16 cellular contexts compared by ENCODE assay signal in the genomic region with DNA sequence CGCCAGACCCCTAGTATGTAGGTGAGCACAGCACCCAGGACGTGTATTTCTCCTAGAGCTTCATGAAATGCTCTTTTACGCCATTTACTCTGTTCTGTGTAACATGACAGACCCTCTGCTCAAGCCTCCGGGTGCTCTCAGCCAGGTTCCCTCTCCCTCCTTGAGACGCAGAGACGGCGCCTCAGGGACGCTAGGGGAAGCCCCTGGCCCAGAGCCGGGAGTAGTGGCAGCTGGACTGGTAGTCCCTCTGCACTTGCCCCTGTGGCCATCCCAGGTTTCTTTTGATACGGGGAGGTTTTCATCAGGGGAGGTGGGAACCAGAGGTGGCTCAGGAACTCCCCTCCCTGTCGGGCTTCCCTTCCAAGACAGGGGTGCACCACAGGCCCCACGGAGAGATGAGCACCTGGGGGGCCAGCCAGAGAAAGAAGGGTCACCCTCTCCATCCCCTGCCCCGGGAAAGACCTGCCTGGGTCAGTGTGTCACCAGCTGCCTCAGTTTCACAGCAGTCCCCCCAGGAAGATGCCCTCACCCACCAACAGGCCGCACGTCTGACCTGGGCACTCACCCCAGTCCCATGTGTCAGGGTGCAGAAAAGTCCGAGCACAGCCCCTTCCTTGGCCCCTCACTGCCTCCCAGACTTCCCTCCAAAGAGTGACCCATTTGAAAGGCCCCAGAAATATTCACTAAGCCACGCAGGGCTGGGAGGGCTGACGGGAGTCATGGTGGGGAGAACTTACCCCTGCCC. TPM values are rescaled to one million over a fixed set of nuclear protein-coding genes. Genes with fewer than 3 reads are reported as not detected.
DNase-seq lines count a peak whose midpoint lies in the region; ATAC-seq and TF ChIP-seq lines count a peak whose summit lies in the region.
"Had no signal": no experiment of that assay in that cellular context is flagged by ENCODE, and none has a peak within 500 bp of the region (broad histone marks: within the 10 kb centered on the region; RNA-seq: fewer than 3 reads in every experiment).

No MANE protein-coding gene starts in this region.

- H3K27me3 ChIP-seq in endodermal cell (ENCODE audit: control insufficient read depth, insufficient read depth, low read length, poor library complexity, severe bottlenecking) (no peaks in the 10 kb centered on the region), lower lobe of right lung (ENCODE audit: low read depth) (no peaks in the 10 kb centered on the region), trophoblast cell (ENCODE audit: insufficient read depth, low read length) (no peaks in the 10 kb centered on the region), A673 (replicated peaks; ENCODE audit: insufficient read depth, low read depth, low read length, poor library complexity) (no peaks in the 10 kb centered on the region)
- H3K27me3 ChIP-seq: BE2C had no signal

- H3K4me1 ChIP-seq in endodermal cell (ENCODE audit: control insufficient read depth, insufficient read depth, low read length) (no peaks in the 10 kb centered on the region), lower lobe of right lung (no peaks in the 10 kb centered on the region), trophoblast cell (ENCODE audit: control insufficient read depth in 1 of 2, insufficient read depth in 2 of 2, low read length in 2 of 2) (peaks cover 6 to 8% of the 10 kb centered on the region in 2 experiments), A673 (ENCODE audit: insufficient read depth, low read length, poor library complexity, severe bottlenecking) (no peaks in the 10 kb centered on the region)
- H3K4me1 ChIP-seq: BE2C, Caco-2, HAP-1 had no signal

- H3K4me3 ChIP-seq in endodermal cell (ENCODE audit: low read length) (no peak overlapping the region), lower lobe of right lung (no peak overlapping the region), trophoblast cell (ENCODE audit: low read depth, low read length) (no peak overlapping the region), A673 (ENCODE audit: low read depth, low read length, poor library complexity, severe bottlenecking) (no peak overlapping the region)
- H3K4me3 ChIP-seq: GM23248, HAP-1 had no signal

- peak overlapping the region; percentile 34 for H4K8ac ChIP-seq in trophoblast cell (ENCODE audit: low read depth, low read length)

- H2BK5ac ChIP-seq in trophoblast cell (ENCODE audit: low read depth, low read length, poor library complexity): no peak overlapping the region

- no peak overlapping the region for H3K4ac ChIP-seq in trophoblast cell (ENCODE audit: low read depth, low read length)

- no peak overlapping the region for H3K18ac ChIP-seq in trophoblast cell (ENCODE audit: low read length)

- no peak overlapping the region for H3K23ac ChIP-seq in trophoblast cell (ENCODE audit: low read length)

- H3K9me3 ChIP-seq in endodermal cell (ENCODE audit: control insufficient read depth, low read length) (no peaks in the 10 kb centered on the region), lower lobe of right lung (no peaks in the 10 kb centered on the region), trophoblast cell (ENCODE audit: insufficient read depth, low read depth, low read length) (peaks cover 3% of the 10 kb centered on the region), A673 (ENCODE audit: low read depth, low read length, poor library complexity, severe bottlenecking) (no peaks in the 10 kb centered on the region)
- H3K9me3 ChIP-seq: BE2C, Caco-2, HAP-1 had no signal

- no peak overlapping the region for H4K91ac ChIP-seq in trophoblast cell (ENCODE audit: low read depth, low read length)

- H3K27ac ChIP-seq in endodermal cell (ENCODE audit: low read depth, low read length) (no peak overlapping the region), lower lobe of right lung (no peak overlapping the region), trophoblast cell (ENCODE audit: low read depth, low read length) (no peak overlapping the region), A673 (ENCODE audit: low read depth, low read length, poor library complexity, severe bottlenecking) (no peak overlapping the region)
- H3K27ac ChIP-seq: GM23248 had no signal

- peak overlapping the region; percentile 68 for H2BK12ac ChIP-seq in trophoblast cell (ENCODE audit: low read length)

- no peaks in the 10 kb centered on the region for H3K36me3 ChIP-seq in endodermal cell (ENCODE audit: control insufficient read depth, insufficient read depth, low read length)
- no peaks in the 10 kb centered on the region for H3K36me3 ChIP-seq in lower lobe of right lung
- H3K36me3 ChIP-seq in trophoblast cell (ENCODE audit: control insufficient read depth in 1 of 2, insufficient read depth in 2 of 2, low read length in 2 of 2): no peaks in the 10 kb centered on the region
- no peaks in the 10 kb centered on the region for H3K36me3 ChIP-seq in A673 (ENCODE audit: insufficient read depth, low read length, poor library complexity, severe bottlenecking)
- H3K36me3 ChIP-seq: BE2C, HAP-1 had no signal

- no peak overlapping the region for H3K4me2 ChIP-seq in trophoblast cell (ENCODE audit: low read length)

- H3K27ac Mint-ChIP-seq in endodermal cell: no peak overlapping the region
- H3K27ac Mint-ChIP-seq in stimulated activated effector memory CD8-positive, alpha-beta T cell treated with anti-CD3 and anti-CD28 coated beads, Interleukin-12 subunit alpha, Interleukin-12 subunit beta, amount 100 ng/mL, for 72 hours: no peak overlapping the region
- H3K27ac Mint-ChIP-seq: CD4-positive, CD25-positive, alpha-beta regulatory T cell had no signal

- no peak for TF ChIP-seq CTCF in endodermal cell (conservative IDR thresholded peaks at IDR 0.05)
- TF ChIP-seq CTCF in lower lobe of right lung (IDR thresholded peaks at IDR 0.05): no peak
- no peak for TF ChIP-seq CTCF in A673 (conservative IDR thresholded peaks at IDR 0.05; ENCODE audit: low read depth, low read length)

- H3K4me3 Mint-ChIP-seq in endodermal cell: no peak overlapping the region
- no peak overlapping the region for H3K4me3 Mint-ChIP-seq in stimulated activated effector memory CD8-positive, alpha-beta T cell treated with anti-CD3 and anti-CD28 coated beads, Interleukin-12 subunit alpha, Interleukin-12 subunit beta, amount 100 ng/mL, for 72 hours
- H3K4me3 Mint-ChIP-seq: CD4-positive, CD25-positive, alpha-beta regulatory T cell; IgD-negative memory B cell had no signal

- no peaks in the 10 kb centered on the region for H3K9me3 Mint-ChIP-seq in endodermal cell
- no peaks in the 10 kb centered on the region for H3K9me3 Mint-ChIP-seq in stimulated activated effector memory CD8-positive, alpha-beta T cell treated with anti-CD3 and anti-CD28 coated beads, Interleukin-12 subunit alpha, Interleukin-12 subunit beta, amount 100 ng/mL, for 72 hours
- H3K9me3 Mint-ChIP-seq: IgD-negative memory B cell had no signal

- intact Hi-C loops in lower lobe of right lung (cut with DNase I): no loop called here
- intact Hi-C loops in A673 (cut with micrococcal nuclease; ENCODE audit: unreplicated experiment): no loop called here

- H3K79me2 ChIP-seq in trophoblast cell (ENCODE audit: control insufficient read depth, insufficient read depth, low read length, poor library complexity): no peaks in the 10 kb centered on the region

- H2BK120ac ChIP-seq in trophoblast cell (ENCODE audit: insufficient read depth, low read length, poor library complexity): no peak overlapping the region

- ATAC-seq in lower lobe of right lung (no peak), GM18517 (IDR thresholded peaks at IDR 0.05; ENCODE audit: unreplicated experiment) (no peak)
- peak; percentile 8 for ATAC-seq in stimulated activated effector memory CD8-positive, alpha-beta T cell treated with anti-CD3 and anti-CD28 coated beads, Interleukin-12 subunit alpha, Interleukin-12 subunit beta, amount 100 ng/mL, for 72 hours
- ATAC-seq: HepG2 had no signal

- no peak overlapping the region for H2AFZ ChIP-seq in trophoblast cell (ENCODE audit: insufficient read depth, low read length, poor library complexity)
- H2AFZ ChIP-seq: GM23248 had no signal

- POLR2A ChIA-PET in A673 (lab: Charles Lee; ENCODE audit: low non-redundant PET): no interaction called here
- POLR2A ChIA-PET in HEK293T (lab: Yijun Ruan, JAX): no interaction called here

- peaks cover 3% of the 10 kb centered on the region for H3K27me3 Mint-ChIP-seq in endodermal cell (ENCODE audit: insufficient read depth)

- no peak overlapping the region for H3K9ac ChIP-seq in endodermal cell (ENCODE audit: extremely low read depth, low read length, poor library complexity, severe bottlenecking)
- no peak overlapping the region for H3K9ac ChIP-seq in trophoblast cell (ENCODE audit: low read length)
- H3K9ac ChIP-seq: GM23248 had no signal

- 95 to 98% methylated on average over 7 to 18 of the region's 18 CpGs for WGBS in endodermal cell (ENCODE audit: insufficient coverage in 1 of 2, insufficient read length in 1 of 2), 2 experiments
- WGBS in trophoblast cell (ENCODE audit: extremely low coverage, insufficient coverage, insufficient read length): no CpG with 5 or more reads among the region's 18 CpGs

- no peaks in the 10 kb centered on the region for H3K36me3 Mint-ChIP-seq in endodermal cell (ENCODE audit: low read depth)
- no peaks in the 10 kb centered on the region for H3K36me3 Mint-ChIP-seq in stimulated activated effector memory CD8-positive, alpha-beta T cell treated with anti-CD3 and anti-CD28 coated beads, Interleukin-12 subunit alpha, Interleukin-12 subunit beta, amount 100 ng/mL, for 72 hours
- H3K36me3 Mint-ChIP-seq: CD4-positive, CD25-positive, alpha-beta regulatory T cell; IgD-negative memory B cell had no signal

- BruUV-seq in A673 (replicated peaks; lab: Mats Ljungman, UMichigan): no TSS peak

- peak; percentile 20 for DNase-seq in endodermal cell
- peak; percentile 25 for DNase-seq in lower lobe of right lung
- no peak for DNase-seq in trophoblast cell
- no peak for DNase-seq in stimulated activated effector memory CD8-positive, alpha-beta T cell treated with anti-CD3 and anti-CD28 coated beads, Interleukin-12 subunit alpha, Interleukin-12 subunit beta, amount 100 ng/mL, for 72 hours (ENCODE audit: low spot score in 2 of 2)
- no peak for DNase-seq in A673 (ENCODE audit: low spot score)
- DNase-seq in HEK293T (ENCODE audit: extremely low spot score): no peak
- DNase-seq: ACHN; BE2C; C1 segment of cervical spinal cord; Caco-2; CD4-positive, CD25-positive, alpha-beta regulatory T cell; GM23248 had no signal

- H3K4me1 Mint-ChIP-seq in endodermal cell: no peaks in the 10 kb centered on the region
- H3K4me1 Mint-ChIP-seq in stimulated activated effector memory CD8-positive, alpha-beta T cell treated with anti-CD3 and anti-CD28 coated beads, Interleukin-12 subunit alpha, Interleukin-12 subunit beta, amount 100 ng/mL, for 72 hours: no peaks in the 10 kb centered on the region
- H3K4me1 Mint-ChIP-seq: IgD-negative memory B cell had no signal

- CTCF ChIA-PET in A673 (lab: Charles Lee): no interaction called here
- CTCF ChIA-PET in HEK293T (lab: Yijun Ruan, JAX): no interaction called here

- no peak overlapping the region for H3K14ac ChIP-seq in trophoblast cell (ENCODE audit: low read length)

- H2AK5ac ChIP-seq in trophoblast cell (ENCODE audit: low read length): peak overlapping the region; percentile 14

- no peak overlapping the region for H4K12ac ChIP-seq in trophoblast cell (ENCODE audit: low read depth, low read length)

- peaks cover 2% of the 10 kb centered on the region for H3K79me1 ChIP-seq in trophoblast cell (ENCODE audit: low read length)

RNA-seq across cellular contexts. Expression of a gene that starts 58.1 kb away (rescaled TPM):
- total RNA-seq in endodermal cell: 100 to 1,000 TPM; 214 to 239 TPM
- polyA plus RNA-seq in endodermal cell (2013, experiment 1 of 2): 167 TPM
- polyA plus RNA-seq in endodermal cell (2013, experiment 2 of 2): 150 TPM
- total RNA-seq in lower lobe of right lung: 167 TPM
- polyA plus RNA-seq in trophoblast cell (2013): 195 and 197 TPM in 2 replicates
- 107 and 114 TPM in 2 replicates for total RNA-seq in A673 (2021)

Comparison
In these comparisons a context has a peak if more than half of its experiments do, and no peak if none do; other contexts are left out.
1. DNase-seq: peak in endodermal cell (single experiment) and lower lobe of right lung (single experiment); none in trophoblast cell (0 of 2), stimulated activated effector memory CD8-positive, alpha-beta T cell treated with anti-CD3 and anti-CD28 coated beads, Interleukin-12 subunit alpha, Interleukin-12 subunit beta, amount 100 ng/mL, for 72 hours (0 of 2), A673 (single experiment) and HEK293T (single experiment).